31 cellular contexts compared by ENCODE assay signal in genomic region chr7:18626717-18627116, GRCh38.
"Had no signal": no experiment of that assay in that cellular context is flagged by ENCODE, and none has a peak within 500 bp of the region (broad histone marks: within the 10 kb centered on the region; RNA-seq: fewer than 3 reads in every experiment).

No MANE protein-coding gene starts in this region.

- H3K4me1 ChIP-seq: prostate gland, sigmoid colon, thyroid gland, upper lobe of left lung, vagina had no signal

- H3K4me3 ChIP-seq: cardiac muscle cell, ovary, prostate gland, sigmoid colon, stomach, thyroid gland, upper lobe of left lung, vagina had no signal

- DNase-seq: activated CD4-positive, alpha-beta T cell treated with anti-CD3 and anti-CD28 coated beads for 36 hours; activated CD4-positive, CD25-positive, alpha-beta regulatory T cell; activated CD8-positive, alpha-beta memory T cell treated with anti-CD3 and anti-CD28 coated beads, Interleukin-2, amount 10 ng/mL, durations not matched to agents 7 days and 5 days; activated CD8-positive, alpha-beta T cell treated with anti-CD3 and anti-CD28 coated beads, Interleukin-2, amount 10 ng/mL, durations not matched to agents 7 days and 5 days; activated naive CD8-positive, alpha-beta T cell treated with anti-CD3 and anti-CD28 coated beads, Interleukin-2, amount 50 U/mL, for 24 hours; activated T-cell treated with anti-CD3 and anti-CD28 coated beads, Interleukin-2, amount 50 U/mL, for 48 hours; aorta; endodermal cell; islet precursor cell; left ventricle myocardium superior; naive B cell; ovary; retina; sigmoid colon; small intestine; stimulated activated CD4-positive, alpha-beta T cell treated with anti-CD3 and anti-CD28 coated beads, Interleukin-4, amount 100 ng/mL, for 4 hours; stimulated activated CD8-positive, alpha-beta memory T cell treated with anti-CD3 and anti-CD28 coated beads, Interleukin-4, amount 100 ng/mL, for 48 hours; stimulated activated naive B cell treated with anti-CD40 and anti-IgM and Interleukin-4, amounts not matched to agents 10 μg/mL and 1 μg/mL and 100 μg/mL, for 72 hours; stomach; thyroid gland; upper lobe of left lung had no signal

- H3K9me3 Mint-ChIP-seq: activated naive CD4-positive, alpha-beta T cell treated with anti-CD3 and anti-CD28 coated beads, Interleukin-2, amount 50 U/mL, for 24 hours; activated naive CD8-positive, alpha-beta T cell treated with anti-CD3 and anti-CD28 coated beads, Interleukin-2, amount 50 U/mL, for 24 hours; activated T-helper 2 cell treated with anti-CD3 and anti-CD28 coated beads, Interferon-gamma antibody, Interleukin-2, Interleukin-4, amounts not matched to agents 10 μg/mL and 5 μg/mL and 100 μg/mL, durations not matched to agents 14 hours and 24 hours and 36 hours; brain; dendritic cell treated with granulocyte-macrophage colony-stimulating factor and Interleukin-4, amounts not matched to agents 40 ng/mL and 50 ng/mL, for 4 days; endodermal cell; naive B cell; stimulated activated naive B cell treated with anti-CD40 and anti-IgM and Interleukin-4, amounts not matched to agents 10 μg/mL and 1 μg/mL and 100 μg/mL, for 72 hours; T-helper 2 cell treated with Interferon-gamma antibody and Interleukin-4, amounts not matched to agents 5 μg/mL and 100 μg/mL, for 36 hours had no signal

- H3K27ac Mint-ChIP-seq: activated CD4-positive, alpha-beta T cell treated with anti-CD3 and anti-CD28 coated beads for 36 hours; activated CD8-positive, alpha-beta memory T cell treated with anti-CD3 and anti-CD28 coated beads, Interleukin-2, amount 10 ng/mL, durations not matched to agents 7 days and 5 days; activated CD8-positive, alpha-beta T cell treated with anti-CD3 and anti-CD28 coated beads, Interleukin-2, amount 10 ng/mL, durations not matched to agents 7 days and 5 days; activated naive CD4-positive, alpha-beta T cell treated with anti-CD3 and anti-CD28 coated beads, Interleukin-2, amount 50 U/mL, for 24 hours; activated naive CD8-positive, alpha-beta T cell treated with anti-CD3 and anti-CD28 coated beads, Interleukin-2, amount 50 U/mL, for 24 hours; activated T-helper 2 cell treated with anti-CD3 and anti-CD28 coated beads, Interferon-gamma antibody, Interleukin-2, Interleukin-4, amounts not matched to agents 10 μg/mL and 5 μg/mL and 100 μg/mL, durations not matched to agents 14 hours and 24 hours and 36 hours; dendritic cell treated with granulocyte-macrophage colony-stimulating factor and Interleukin-4, amounts not matched to agents 40 ng/mL and 50 ng/mL, for 4 days; endodermal cell; stimulated activated naive B cell treated with anti-CD40 and anti-IgM and Interleukin-4, amounts not matched to agents 10 μg/mL and 1 μg/mL and 100 μg/mL, for 72 hours; T-helper 2 cell treated with Interferon-gamma antibody and Interleukin-4, amounts not matched to agents 5 μg/mL and 100 μg/mL, for 36 hours had no signal

- H3K27ac ChIP-seq: cardiac muscle cell, ovary, prostate gland, sigmoid colon, stomach, thyroid gland, upper lobe of left lung, vagina had no signal

- H3K9me3 ChIP-seq: ovary, prostate gland, sigmoid colon, stomach, thyroid gland, upper lobe of left lung, vagina had no signal

- H3K27me3 ChIP-seq: cardiac muscle cell, ovary, sigmoid colon, stomach, thyroid gland, upper lobe of left lung, vagina had no signal

- H3K4me1 Mint-ChIP-seq: activated CD4-positive, alpha-beta T cell treated with anti-CD3 and anti-CD28 coated beads for 36 hours; activated CD8-positive, alpha-beta memory T cell treated with anti-CD3 and anti-CD28 coated beads, Interleukin-2, amount 10 ng/mL, durations not matched to agents 7 days and 5 days; activated naive CD4-positive, alpha-beta T cell treated with anti-CD3 and anti-CD28 coated beads, Interleukin-2, amount 50 U/mL, for 24 hours; activated naive CD8-positive, alpha-beta T cell treated with anti-CD3 and anti-CD28 coated beads, Interleukin-2, amount 50 U/mL, for 24 hours had no signal

- ATAC-seq: activated CD4-positive, alpha-beta T cell treated with anti-CD3 and anti-CD28 coated beads for 36 hours; activated CD8-positive, alpha-beta memory T cell treated with anti-CD3 and anti-CD28 coated beads, Interleukin-2, amount 10 ng/mL, durations not matched to agents 7 days and 5 days; activated CD8-positive, alpha-beta T cell treated with anti-CD3 and anti-CD28 coated beads, Interleukin-2, amount 10 ng/mL, durations not matched to agents 7 days and 5 days; activated naive CD8-positive, alpha-beta T cell treated with anti-CD3 and anti-CD28 coated beads, Interleukin-2, amount 50 U/mL, for 24 hours; esophagus mucosa; stimulated activated naive B cell treated with anti-CD40 and anti-IgM and Interleukin-4, amounts not matched to agents 10 μg/mL and 1 μg/mL and 100 μg/mL, for 72 hours had no signal

- H3K36me3 ChIP-seq: ovary, prostate gland, sigmoid colon, stomach, thyroid gland, upper lobe of left lung, vagina had no signal

- FAIRE-seq: frontal cortex, small intestine had no signal

- H3K36me3 Mint-ChIP-seq: activated CD8-positive, alpha-beta memory T cell treated with anti-CD3 and anti-CD28 coated beads, Interleukin-2, amount 10 ng/mL, durations not matched to agents 7 days and 5 days; activated naive CD4-positive, alpha-beta T cell treated with anti-CD3 and anti-CD28 coated beads, Interleukin-2, amount 50 U/mL, for 24 hours had no signal

- H3K27me3 Mint-ChIP-seq: activated CD4-positive, alpha-beta T cell treated with anti-CD3 and anti-CD28 coated beads for 36 hours; activated CD8-positive, alpha-beta memory T cell treated with anti-CD3 and anti-CD28 coated beads, Interleukin-2, amount 10 ng/mL, durations not matched to agents 7 days and 5 days; activated naive CD4-positive, alpha-beta T cell treated with anti-CD3 and anti-CD28 coated beads, Interleukin-2, amount 50 U/mL, for 24 hours; activated naive CD8-positive, alpha-beta T cell treated with anti-CD3 and anti-CD28 coated beads, Interleukin-2, amount 50 U/mL, for 24 hours; brain; dendritic cell treated with granulocyte-macrophage colony-stimulating factor and Interleukin-4, amounts not matched to agents 40 ng/mL and 50 ng/mL, for 4 days; naive B cell; stimulated activated naive B cell treated with anti-CD40 and anti-IgM and Interleukin-4, amounts not matched to agents 10 μg/mL and 1 μg/mL and 100 μg/mL, for 72 hours had no signal

- H3K4me3 Mint-ChIP-seq: activated CD4-positive, alpha-beta T cell treated with anti-CD3 and anti-CD28 coated beads for 36 hours; activated CD8-positive, alpha-beta memory T cell treated with anti-CD3 and anti-CD28 coated beads, Interleukin-2, amount 10 ng/mL, durations not matched to agents 7 days and 5 days; activated CD8-positive, alpha-beta T cell treated with anti-CD3 and anti-CD28 coated beads, Interleukin-2, amount 10 ng/mL, durations not matched to agents 7 days and 5 days; activated naive CD4-positive, alpha-beta T cell treated with anti-CD3 and anti-CD28 coated beads, Interleukin-2, amount 50 U/mL, for 24 hours; activated naive CD8-positive, alpha-beta T cell treated with anti-CD3 and anti-CD28 coated beads, Interleukin-2, amount 50 U/mL, for 24 hours; brain; dendritic cell treated with granulocyte-macrophage colony-stimulating factor and Interleukin-4, amounts not matched to agents 40 ng/mL and 50 ng/mL, for 4 days; endodermal cell; stimulated activated naive B cell treated with anti-CD40 and anti-IgM and Interleukin-4, amounts not matched to agents 10 μg/mL and 1 μg/mL and 100 μg/mL, for 72 hours; T-helper 2 cell treated with Interferon-gamma antibody and Interleukin-4, amounts not matched to agents 5 μg/mL and 100 μg/mL, for 36 hours had no signal
